Comparison of ENCODE assay signal across 27 cellular contexts in the genomic region with DNA sequence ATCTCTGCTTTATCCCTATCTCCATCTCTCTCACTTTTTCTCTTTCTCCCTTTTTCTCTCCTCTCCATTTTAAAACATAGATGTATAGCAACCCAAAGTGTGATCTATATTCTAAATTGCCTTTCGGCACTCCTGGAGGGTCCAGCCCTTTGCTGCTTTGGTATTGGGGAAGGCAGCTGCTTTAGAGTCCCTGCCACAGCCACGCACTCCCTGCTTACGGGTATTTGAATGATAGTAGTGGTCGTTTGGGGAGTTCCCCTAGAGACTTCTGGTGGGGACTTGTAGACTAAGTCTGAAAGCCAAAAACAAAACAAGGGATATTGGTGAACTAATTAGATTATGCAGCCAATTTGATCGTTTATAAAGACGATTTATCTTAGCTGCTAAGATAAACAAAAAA. TPM values are rescaled to one million over a fixed set of nuclear protein-coding genes. Genes with fewer than 3 reads are reported as not detected.
"Had no signal": no experiment of that assay in that cellular context is flagged by ENCODE, and none has a peak within 500 bp of the region (broad histone marks: within the 10 kb centered on the region; RNA-seq: fewer than 3 reads in every experiment).

No MANE protein-coding gene starts in this region.

- H3K36me3 ChIP-seq: gastrocnemius medialis, prostate gland, right atrium auricular region, stomach, tibial artery had no signal

- H3K27ac ChIP-seq: coronary artery, gastrocnemius medialis, prostate gland, right atrium auricular region, stomach, testis, tibial artery had no signal

- H3K27ac Mint-ChIP-seq: memory B cell; mesothelial cell of epicardium; naive thymus-derived CD4-positive, alpha-beta T cell; nephron; type B pancreatic cell had no signal

- DNase-seq: dermis blood vessel endothelial cell; effector memory CD4-positive, alpha-beta T cell; gastrocnemius medialis; head of caudate nucleus; mucosa of descending colon; naive thymus-derived CD4-positive, alpha-beta T cell; nucleus accumbens; stimulated activated CD4-positive, alpha-beta T cell treated with anti-CD3 and anti-CD28 coated beads, Interleukin-12 subunit alpha, Interleukin-12 subunit beta, amount 100 ng/mL, for 4 hours; stimulated activated CD4-positive, alpha-beta T cell treated with anti-CD3 and anti-CD28 coated beads, Interleukin-1b, Interleukin-23, amount 100 ng/mL, for 48 hours; stimulated activated CD4-positive, alpha-beta T cell treated with anti-CD3 and anti-CD28 coated beads, Interleukin-4, amount 100 ng/mL, for 1 hour; stimulated activated CD8-positive, alpha-beta memory T cell treated with anti-CD3 and anti-CD28 coated beads, Interleukin-4, amount 100 ng/mL, for 48 hours; stimulated activated naive CD4-positive, alpha-beta T cell; stomach; testis; tibial artery had no signal

- H3K27me3 ChIP-seq: gastrocnemius medialis, right atrium auricular region, testis, tibial artery had no signal

- H3K9me3 Mint-ChIP-seq: memory B cell, mesothelial cell of epicardium, nephron, type B pancreatic cell had no signal

- H3K4me3 ChIP-seq: coronary artery, gastrocnemius medialis, lung, mucosa of descending colon, prostate gland, right atrium auricular region, smooth muscle cell, stomach, testis, tibial artery had no signal

- H3K36me3 Mint-ChIP-seq: memory B cell; mesothelial cell of epicardium; naive thymus-derived CD4-positive, alpha-beta T cell; type B pancreatic cell had no signal

- H3K9me3 ChIP-seq: gastrocnemius medialis, mucosa of descending colon, prostate gland, right atrium auricular region, stomach, testis, tibial artery had no signal

- FAIRE-seq: keratinocyte had no signal

- ATAC-seq: gastrocnemius medialis; naive thymus-derived CD4-positive, alpha-beta T cell; sciatic nerve had no signal

- H3K4me1 Mint-ChIP-seq: nephron had no signal

- H3K4me3 Mint-ChIP-seq: memory B cell; mesothelial cell of epicardium; naive thymus-derived CD4-positive, alpha-beta T cell; nephron; type B pancreatic cell had no signal

- H3K4me1 ChIP-seq: gastrocnemius medialis, prostate gland, right atrium auricular region, stomach, testis, tibial artery had no signal

RNA-seq across cellular contexts. Expression of gene QPCT, which starts 11.9 kb away (rescaled TPM):
- total RNA-seq: osteocyte had no signal
